In the genomic region with DNA sequence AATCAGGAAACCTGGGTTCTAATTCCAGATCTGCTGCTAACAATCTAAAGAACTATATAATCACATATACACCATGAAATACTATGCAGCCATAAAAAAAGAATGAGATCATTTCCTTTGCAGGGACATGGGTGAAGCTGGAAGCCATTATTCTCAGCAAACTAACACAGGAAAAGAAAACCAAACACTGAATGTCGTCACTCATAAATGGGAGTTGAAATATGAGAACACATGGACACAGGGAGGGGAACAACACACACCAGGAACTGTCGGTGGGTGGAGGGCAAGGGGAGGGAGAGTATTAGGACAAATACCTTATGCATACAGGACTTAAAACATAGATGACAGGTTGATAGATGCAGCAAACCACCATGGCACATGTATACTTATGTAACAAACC, we compare ENCODE assay signal across 22 cellular contexts. TPM values are rescaled to one million over a fixed set of nuclear protein-coding genes. Genes with fewer than 3 reads are reported as not detected.
DNase-seq lines count a peak whose midpoint lies in the region; ATAC-seq and TF ChIP-seq lines count a peak whose summit lies in the region.
"Had no signal": no experiment of that assay in that cellular context is flagged by ENCODE, and none has a peak within 500 bp of the region (broad histone marks: within the 10 kb centered on the region; RNA-seq: fewer than 3 reads in every experiment).

No MANE protein-coding gene starts in this region.

- H3K27me3 ChIP-seq in vagina, result no peaks in the 10 kb centered on the region
- H3K27me3 ChIP-seq: BLaER1 had no signal

- peak; percentile 37 for DNase-seq in NCI-H748 (lab: John Stamatoyannopoulos, UW; ENCODE audit: unreplicated experiment)
- no peak for DNase-seq in NCI-H748 treated with DMSO at 0.1 percent for 48 hours (lab: John Stamatoyannopoulos, UW)
- peak; percentile 52 for DNase-seq in NCI-H2029 (lab: John Stamatoyannopoulos, UW)
- peak; percentile 32 for DNase-seq in NCI-H69 (lab: John Stamatoyannopoulos, UW)
- no peak for DNase-seq in WTC11 (ENCODE audit: low spot score)
- no peak for DNase-seq in vagina (ENCODE audit: extremely low spot score in 2 of 2)
- DNase-seq in foreskin fibroblast, result no peak
- DNase-seq in GDM1 (lab: John Stamatoyannopoulos, UW), result no peak
- DNase-seq: Caco-2; CD4-positive, CD25-positive, alpha-beta regulatory T cell; CD8-positive, alpha-beta T cell; DMS153; DND-41; H9; HFFc6 had no signal

- H3K27ac Mint-ChIP-seq in WTC11, result 0 out of 2 replicates have a peak overlapping the region, but pooled peaks have one; percentile 30
- H3K27ac Mint-ChIP-seq: B cell; CD4-positive, CD25-positive, alpha-beta regulatory T cell; CD8-positive, alpha-beta T cell; GM23338; H9; HFFc6 had no signal

- intact Hi-C loops in vagina (cut with DNase I), result no loop called here

- H3K9me3 ChIP-seq in vagina, result no peaks in the 10 kb centered on the region
- H3K9me3 ChIP-seq: BLaER1, Caco-2 had no signal

- CTCF ChIA-PET in WTC11 (lab: Charles Lee), result no interaction called here

- H3K36me3 Mint-ChIP-seq in WTC11, result no peaks in the 10 kb centered on the region
- H3K36me3 Mint-ChIP-seq: CD4-positive, CD25-positive, alpha-beta regulatory T cell; CD8-positive, alpha-beta T cell had no signal

- no peaks in the 10 kb centered on the region for H3K4me1 ChIP-seq in vagina
- H3K4me1 ChIP-seq: BLaER1, Caco-2 had no signal

- H3K4me3 Mint-ChIP-seq in WTC11, result no peak overlapping the region
- H3K4me3 Mint-ChIP-seq: B cell; CD4-positive, CD25-positive, alpha-beta regulatory T cell; CD8-positive, alpha-beta T cell; GM23338; H9; HFFc6 had no signal

- peaks cover 8% of the 10 kb centered on the region for H3K4me1 Mint-ChIP-seq in WTC11
- H3K4me1 Mint-ChIP-seq: B cell; CD4-positive, CD25-positive, alpha-beta regulatory T cell had no signal

- no peaks in the 10 kb centered on the region for H3K36me3 ChIP-seq in vagina
- H3K36me3 ChIP-seq: BLaER1 had no signal

- ATAC-seq in WTC11, result no peak
- ATAC-seq: CD8-positive, alpha-beta T cell; GM12878; GM23338; HCT116 had no signal

- no peak overlapping the region for H3K27ac ChIP-seq in vagina
- H3K27ac ChIP-seq: 22Rv1, BLaER1, C4-2B had no signal

- TF ChIP-seq CTCF in WTC11 (IDR thresholded peaks at IDR 0.05), result no peak
- TF ChIP-seq CTCF in vagina (IDR thresholded peaks at IDR 0.05), result no peak
- no peak for TF ChIP-seq CTCF in foreskin fibroblast (IDR thresholded peaks at IDR 0.05; ENCODE audit: low read depth, low read length)

- TF ChIP-seq POLR2A in vagina (IDR thresholded peaks at IDR 0.05), result no peak

- no peaks in the 10 kb centered on the region for H3K27me3 Mint-ChIP-seq in WTC11 (ENCODE audit: low read depth)
- H3K27me3 Mint-ChIP-seq: B cell; CD4-positive, CD25-positive, alpha-beta regulatory T cell had no signal

- no peaks in the 10 kb centered on the region for H3K9me3 Mint-ChIP-seq in WTC11
- H3K9me3 Mint-ChIP-seq: GM23338, H9, HFFc6 had no signal

- H3K4me3 ChIP-seq in vagina (no peak overlapping the region), foreskin fibroblast (ENCODE audit: low read depth in 1 of 2, low read length in 2 of 2) (no peak overlapping the region)
- H3K4me3 ChIP-seq: BLaER1, GM12878, GM23338 had no signal

- POLR2A ChIA-PET in WTC11 (lab: Charles Lee), result no interaction called here

TF ChIP-seq in WTC11, 78 proteins besides CTCF, POLR2A, EP300 and RAD21 (continues in another document):
- TF ChIP-seq NFATC4 (CRISPR knock-in tag; IDR thresholded peaks at IDR 0.05) (no peak), JUN (CRISPR knock-in tag; IDR thresholded peaks at IDR 0.05) (no peak), TCF7 (CRISPR knock-in tag; IDR thresholded peaks at IDR 0.05; ENCODE audit: low read depth) (no peak), PRRX2 (CRISPR knock-in tag; IDR thresholded peaks at IDR 0.05) (no peak), GTF2I (CRISPR knock-in tag; conservative IDR thresholded peaks at IDR 0.05) (no peak), KAT7 (CRISPR knock-in tag; IDR thresholded peaks at IDR 0.05; ENCODE audit: borderline replicate concordance) (no peak), ARID4B (CRISPR knock-in tag; IDR thresholded peaks at IDR 0.05; ENCODE audit: borderline replicate concordance) (no peak), NFYB (CRISPR knock-in tag; conservative IDR thresholded peaks at IDR 0.05; ENCODE audit: low read depth) (no peak), ZNF138 (CRISPR knock-in tag; conservative IDR thresholded peaks at IDR 0.05) (no peak), ZNF263 (CRISPR knock-in tag; IDR thresholded peaks at IDR 0.05; ENCODE audit: low read depth) (no peak), NR1H2 (CRISPR knock-in tag; IDR thresholded peaks at IDR 0.05) (no peak), TP53 (CRISPR knock-in tag; IDR thresholded peaks at IDR 0.05) (no peak)
- TF ChIP-seq, protein P1, sequence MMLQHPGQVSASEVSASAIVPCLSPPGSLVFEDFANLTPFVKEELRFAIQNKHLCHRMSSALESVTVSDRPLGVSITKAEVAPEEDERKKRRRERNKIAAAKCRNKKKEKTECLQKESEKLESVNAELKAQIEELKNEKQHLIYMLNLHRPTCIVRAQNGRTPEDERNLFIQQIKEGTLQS (CRISPR knock-in tag; conservative IDR thresholded peaks at IDR 0.05), result no peak
- TF ChIP-seq, protein P2, sequence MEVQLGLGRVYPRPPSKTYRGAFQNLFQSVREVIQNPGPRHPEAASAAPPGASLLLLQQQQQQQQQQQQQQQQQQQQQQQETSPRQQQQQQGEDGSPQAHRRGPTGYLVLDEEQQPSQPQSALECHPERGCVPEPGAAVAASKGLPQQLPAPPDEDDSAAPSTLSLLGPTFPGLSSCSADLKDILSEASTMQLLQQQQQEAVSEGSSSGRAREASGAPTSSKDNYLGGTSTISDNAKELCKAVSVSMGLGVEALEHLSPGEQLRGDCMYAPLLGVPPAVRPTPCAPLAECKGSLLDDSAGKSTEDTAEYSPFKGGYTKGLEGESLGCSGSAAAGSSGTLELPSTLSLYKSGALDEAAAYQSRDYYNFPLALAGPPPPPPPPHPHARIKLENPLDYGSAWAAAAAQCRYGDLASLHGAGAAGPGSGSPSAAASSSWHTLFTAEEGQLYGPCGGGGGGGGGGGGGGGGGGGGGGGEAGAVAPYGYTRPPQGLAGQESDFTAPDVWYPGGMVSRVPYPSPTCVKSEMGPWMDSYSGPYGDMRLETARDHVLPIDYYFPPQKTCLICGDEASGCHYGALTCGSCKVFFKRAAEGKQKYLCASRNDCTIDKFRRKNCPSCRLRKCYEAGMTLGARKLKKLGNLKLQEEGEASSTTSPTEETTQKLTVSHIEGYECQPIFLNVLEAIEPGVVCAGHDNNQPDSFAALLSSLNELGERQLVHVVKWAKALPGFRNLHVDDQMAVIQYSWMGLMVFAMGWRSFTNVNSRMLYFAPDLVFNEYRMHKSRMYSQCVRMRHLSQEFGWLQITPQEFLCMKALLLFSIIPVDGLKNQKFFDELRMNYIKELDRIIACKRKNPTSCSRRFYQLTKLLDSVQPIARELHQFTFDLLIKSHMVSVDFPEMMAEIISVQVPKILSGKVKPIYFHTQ (CRISPR knock-in tag; IDR thresholded peaks at IDR 0.05), result no peak
- TF ChIP-seq, protein P3, sequence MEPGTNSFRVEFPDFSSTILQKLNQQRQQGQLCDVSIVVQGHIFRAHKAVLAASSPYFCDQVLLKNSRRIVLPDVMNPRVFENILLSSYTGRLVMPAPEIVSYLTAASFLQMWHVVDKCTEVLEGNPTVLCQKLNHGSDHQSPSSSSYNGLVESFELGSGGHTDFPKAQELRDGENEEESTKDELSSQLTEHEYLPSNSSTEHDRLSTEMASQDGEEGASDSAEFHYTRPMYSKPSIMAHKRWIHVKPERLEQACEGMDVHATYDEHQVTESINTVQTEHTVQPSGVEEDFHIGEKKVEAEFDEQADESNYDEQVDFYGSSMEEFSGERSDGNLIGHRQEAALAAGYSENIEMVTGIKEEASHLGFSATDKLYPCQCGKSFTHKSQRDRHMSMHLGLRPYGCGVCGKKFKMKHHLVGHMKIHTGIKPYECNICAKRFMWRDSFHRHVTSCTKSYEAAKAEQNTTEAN (CRISPR knock-in tag; IDR thresholded peaks at IDR 0.05), result no peak
- TF ChIP-seq, protein P4, sequence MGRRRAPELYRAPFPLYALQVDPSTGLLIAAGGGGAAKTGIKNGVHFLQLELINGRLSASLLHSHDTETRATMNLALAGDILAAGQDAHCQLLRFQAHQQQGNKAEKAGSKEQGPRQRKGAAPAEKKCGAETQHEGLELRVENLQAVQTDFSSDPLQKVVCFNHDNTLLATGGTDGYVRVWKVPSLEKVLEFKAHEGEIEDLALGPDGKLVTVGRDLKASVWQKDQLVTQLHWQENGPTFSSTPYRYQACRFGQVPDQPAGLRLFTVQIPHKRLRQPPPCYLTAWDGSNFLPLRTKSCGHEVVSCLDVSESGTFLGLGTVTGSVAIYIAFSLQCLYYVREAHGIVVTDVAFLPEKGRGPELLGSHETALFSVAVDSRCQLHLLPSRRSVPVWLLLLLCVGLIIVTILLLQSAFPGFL (CRISPR knock-in tag; IDR thresholded peaks at IDR 0.05; ENCODE audit: borderline replicate concordance), result no peak

RNA-seq across cellular contexts. Expression of gene CDH2, which starts 33.2 kb away (rescaled TPM):
- total RNA-seq in WTC11 (2021) (15.9 to 17.3 TPM (median 16.9 TPM) in 3 replicates), vagina (3.7 TPM)
- total RNA-seq: B cell; CD4-positive, CD25-positive, alpha-beta regulatory T cell had no signal

Comparison
In these comparisons a context has a peak if more than half of its experiments do, and no peak if none do; other contexts are left out.
1. DNase-seq: peak in NCI-H748 (single experiment), NCI-H2029 (single experiment) and NCI-H69 (single experiment); none in NCI-H748 treated with DMSO at 0.1 percent for 48 hours (single experiment), WTC11 (single experiment), vagina (0 of 2), foreskin fibroblast (0 of 2) and GDM1 (single experiment).